12 cellular contexts compared by ENCODE assay signal in genomic region chr17:353213-353837, GRCh38. TPM values are rescaled to one million over a fixed set of nuclear protein-coding genes. Genes with fewer than 3 reads are reported as not detected.
DNase-seq lines count a peak whose midpoint lies in the region; ATAC-seq and TF ChIP-seq lines count a peak whose summit lies in the region.
"Had no signal": no experiment of that assay in that cellular context is flagged by ENCODE, and none has a peak within 500 bp of the region (broad histone marks: within the 10 kb centered on the region; RNA-seq: fewer than 3 reads in every experiment).

No MANE protein-coding gene starts in this region.

- peak in 1 of 7 experiments; percentile 0 for TF ChIP-seq CTCF in body of pancreas (IDR thresholded peaks at IDR 0.05)

- no peak overlapping the region for H3K27ac Mint-ChIP-seq in stimulated activated naive B cell treated with anti-CD40 and anti-IgM and Interleukin-4, amounts not matched to agents 10 μg/mL and 1 μg/mL and 100 μg/mL, for 72 hours
- H3K27ac Mint-ChIP-seq: T-helper 2 cell treated with Interferon-gamma antibody and Interleukin-4, amounts not matched to agents 5 μg/mL and 100 μg/mL, for 36 hours had no signal

- H3K4me3 Mint-ChIP-seq in stimulated activated naive B cell treated with anti-CD40 and anti-IgM and Interleukin-4, amounts not matched to agents 10 μg/mL and 1 μg/mL and 100 μg/mL, for 72 hours = no peak overlapping the region
- H3K4me3 Mint-ChIP-seq: T-helper 2 cell treated with Interferon-gamma antibody and Interleukin-4, amounts not matched to agents 5 μg/mL and 100 μg/mL, for 36 hours had no signal

- H3K9ac ChIP-seq in mucosa of stomach (ENCODE audit: low read length) (peak overlapping the region; percentile 82), subcutaneous abdominal adipose tissue (ENCODE audit: low read length in 5 of 5) (peak overlapping the region in 4 of 5 donors; percentile 55 to 81 (median 64))

- WGBS in body of pancreas, 2 donors = 28 to 29% methylated on average over 8 of the region's 8 CpGs

- H3K9me3 ChIP-seq in body of pancreas (no peaks in the 10 kb centered on the region), mucosa of stomach (ENCODE audit: control insufficient read depth, low read length) (no peaks in the 10 kb centered on the region), subcutaneous abdominal adipose tissue (ENCODE audit: control insufficient read depth in 5 of 5, low read length in 5 of 5) (no peaks in the 10 kb centered on the region)

- H3K27me3 Mint-ChIP-seq in stimulated activated naive B cell treated with anti-CD40 and anti-IgM and Interleukin-4, amounts not matched to agents 10 μg/mL and 1 μg/mL and 100 μg/mL, for 72 hours = peaks cover 18 to 19% of the 10 kb centered on the region in 2 donors

- H3K9me3 Mint-ChIP-seq in stimulated activated naive B cell treated with anti-CD40 and anti-IgM and Interleukin-4, amounts not matched to agents 10 μg/mL and 1 μg/mL and 100 μg/mL, for 72 hours = no peaks in the 10 kb centered on the region

- TF ChIP-seq POLR2A in body of pancreas (IDR thresholded peaks at IDR 0.05) = no peak

- ATAC-seq in body of pancreas (no peak), GM21825 (IDR thresholded peaks at IDR 0.05; ENCODE audit: unreplicated experiment) (no peak), HG02763 (IDR thresholded peaks at IDR 0.05; ENCODE audit: unreplicated experiment) (no peak)
- ATAC-seq in stimulated activated naive B cell treated with anti-CD40 and anti-IgM and Interleukin-4, amounts not matched to agents 10 μg/mL and 1 μg/mL and 100 μg/mL, for 72 hours (replicated peaks) = no peak

- H3K4me1 Mint-ChIP-seq in stimulated activated naive B cell treated with anti-CD40 and anti-IgM and Interleukin-4, amounts not matched to agents 10 μg/mL and 1 μg/mL and 100 μg/mL, for 72 hours = peaks cover 0 to 2% of the 10 kb centered on the region in 2 donors

- intact Hi-C loops in body of pancreas (cut with DNase I) = no loop called here

- H3K36me3 ChIP-seq in body of pancreas (replicated peaks in 1 of 2; ENCODE audit: insufficient read depth in 1 of 2, low read depth in 2 of 2) = no peaks in the 10 kb centered on the region
- no peaks in the 10 kb centered on the region for H3K36me3 ChIP-seq in mucosa of stomach (ENCODE audit: control insufficient read depth, insufficient read depth, low read length)
- no peaks in the 10 kb centered on the region for H3K36me3 ChIP-seq in subcutaneous abdominal adipose tissue (ENCODE audit: control insufficient read depth in 5 of 5, insufficient read depth in 5 of 5, low read length in 5 of 5)

- H3K4me3 ChIP-seq in body of pancreas (no peak overlapping the region), mucosa of stomach (ENCODE audit: low read length) (no peak overlapping the region), subcutaneous abdominal adipose tissue (ENCODE audit: low read depth in 1 of 5, low read length in 5 of 5) (no peak overlapping the region)

- H3K4me1 ChIP-seq in body of pancreas (peaks cover 79% of the 10 kb centered on the region), mucosa of stomach (ENCODE audit: control insufficient read depth, insufficient read depth, low read length) (peaks cover 82% of the 10 kb centered on the region), subcutaneous abdominal adipose tissue (ENCODE audit: control insufficient read depth in 5 of 5, insufficient read depth in 5 of 5, low read length in 5 of 5) (peaks cover 16 to 71% (median 68%) of the 10 kb centered on the region in 5 donors)

- H3K27ac ChIP-seq in body of pancreas = peak overlapping the region; percentile 93 to 99 (median 98)
- H3K27ac ChIP-seq in subcutaneous abdominal adipose tissue (ENCODE audit: low read depth, low read length) = peak overlapping the region; percentile 86

- H3K27me3 ChIP-seq in body of pancreas (no peaks in the 10 kb centered on the region), mucosa of stomach (ENCODE audit: control insufficient read depth, insufficient read depth, low read length) (no peaks in the 10 kb centered on the region), subcutaneous abdominal adipose tissue (ENCODE audit: control insufficient read depth in 5 of 5, insufficient read depth in 4 of 5, low read length in 5 of 5) (no peaks in the 10 kb centered on the region)

- H3K36me3 Mint-ChIP-seq in stimulated activated naive B cell treated with anti-CD40 and anti-IgM and Interleukin-4, amounts not matched to agents 10 μg/mL and 1 μg/mL and 100 μg/mL, for 72 hours = peaks cover 0 to 2% of the 10 kb centered on the region in 2 donors

- DNase-seq in NCI-H1092 treated with DMSO at 0.1 percent for 48 hours (lab: John Stamatoyannopoulos, UW) (peak; percentile 8), NCI-H1092 (lab: John Stamatoyannopoulos, UW) (no peak), body of pancreas (peak in 1 of 4 donors; percentile 24)
- no peak for DNase-seq in stimulated activated naive B cell treated with anti-CD40 and anti-IgM and Interleukin-4, amounts not matched to agents 10 μg/mL and 1 μg/mL and 100 μg/mL, for 72 hours
- DNase-seq: 8988T; DND-41; stimulated activated naive CD4-positive, alpha-beta T cell treated with Interleukin-2 at 50 U/mL for 16 hours had no signal

RNA-seq across cellular contexts. Expression of gene RPH3AL, which starts 0.7 kb away (rescaled TPM):
- 10 to 100 TPM; 77.1 to 89.5 TPM for total RNA-seq in body of pancreas
